Comparison of ENCODE assay signal across 16 cellular contexts in the genomic region with DNA sequence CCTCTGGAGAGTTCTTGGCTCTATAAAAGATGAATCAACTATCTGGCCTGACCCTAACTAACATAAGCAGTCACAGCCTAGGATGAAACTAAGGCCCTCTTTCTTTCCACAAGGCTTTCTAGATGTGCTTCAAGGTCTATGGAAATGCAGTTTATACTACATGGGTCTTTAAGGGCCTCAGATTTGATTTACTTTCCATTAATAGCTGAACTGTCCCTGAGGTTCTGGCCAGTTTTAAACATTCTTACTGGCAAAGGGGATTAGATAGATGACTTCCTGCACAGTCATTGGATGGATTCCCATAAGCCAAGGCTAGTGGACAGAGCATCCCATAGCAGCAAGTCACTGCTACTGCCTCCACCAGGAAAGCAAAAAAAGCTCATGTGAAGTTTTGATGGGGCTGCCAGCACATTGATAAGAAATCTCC. TPM values are rescaled to one million over a fixed set of nuclear protein-coding genes. Genes with fewer than 3 reads are reported as not detected.
DNase-seq lines count a peak whose midpoint lies in the region; ATAC-seq and TF ChIP-seq lines count a peak whose summit lies in the region.
"Had no signal": no experiment of that assay in that cellular context is flagged by ENCODE, and none has a peak within 500 bp of the region (broad histone marks: within the 10 kb centered on the region; RNA-seq: fewer than 3 reads in every experiment).

No MANE protein-coding gene starts in this region.

- H3K27ac ChIP-seq in spleen: peak overlapping the region in 7 of 8 donors; percentile 30 to 80 (median 71)
- H3K27ac ChIP-seq in OCI-LY7 (ENCODE audit: low read depth, low read length, poor library complexity, severe bottlenecking): no peak overlapping the region

- peaks cover 3% of the 10 kb centered on the region for H3K9me3 Mint-ChIP-seq in natural killer cell treated with Interleukin-12 subunit alpha and Interleukin-12 subunit beta and Interleukin-15 and Interleukin-18, amount 100 ng/mL, for 72 hours

- H3K27ac Mint-ChIP-seq in natural killer cell treated with Interleukin-12 subunit alpha and Interleukin-12 subunit beta and Interleukin-15 and Interleukin-18, amount 100 ng/mL, for 72 hours: peak overlapping the region in 1 of 2 donors; percentile 86
- H3K27ac Mint-ChIP-seq: T-helper 17 cell had no signal

- peak; percentile 4 for ATAC-seq in left ventricle myocardium superior
- ATAC-seq in natural killer cell treated with Interleukin-12 subunit alpha and Interleukin-12 subunit beta and Interleukin-15 and Interleukin-18, amount 100 ng/mL, for 72 hours: no peak
- ATAC-seq: T-helper 17 cell had no signal

- no peaks in the 10 kb centered on the region for H3K27me3 ChIP-seq in spleen (replicated peaks in 1 of 7)

- no peaks in the 10 kb centered on the region for H3K36me3 Mint-ChIP-seq in natural killer cell treated with Interleukin-12 subunit alpha and Interleukin-12 subunit beta and Interleukin-15 and Interleukin-18, amount 100 ng/mL, for 72 hours

- intact Hi-C loops in left ventricle myocardium superior (cut with micrococcal nuclease) (no loop called here), spleen (cut with DNase I; ENCODE audit: low total_unique reads) (no loop called here), OCI-LY7 (cut with micrococcal nuclease; ENCODE audit: unreplicated experiment) (no loop called here)

- DNase-seq in EH (ENCODE audit: low read depth) (peak; percentile 87), SW480 (ENCODE audit: low spot score) (peak; percentile 39), left ventricle myocardium superior (no peak), spleen (no peak), OCI-LY7 (ENCODE audit: low spot score) (no peak), GM13976 (ENCODE audit: low spot score) (no peak)
- no peak for DNase-seq in natural killer cell treated with Interleukin-12 subunit alpha and Interleukin-12 subunit beta and Interleukin-15 and Interleukin-18, amount 100 ng/mL, for 72 hours (ENCODE audit: low spot score)
- no peak for DNase-seq in activated CD4-positive, CD25-positive, alpha-beta regulatory T cell (lab: John Stamatoyannopoulos, UW)
- DNase-seq: activated CD8-positive, alpha-beta memory T cell treated with anti-CD3 and anti-CD28 coated beads, Interleukin-2, amount 50 U/mL, for 4 hours; caudate nucleus; DMS 273 treated with DMSO at 0.1 percent for 48 hours; midbrain; NCI-H1694; NK-92 treated with Interleukin-12 subunit alpha and Interleukin-12 subunit beta, amount 100 ng/mL, for 24 hours; stimulated activated naive CD4-positive, alpha-beta T cell; T-helper 17 cell had no signal

- H3K4me3 Mint-ChIP-seq in natural killer cell treated with Interleukin-12 subunit alpha and Interleukin-12 subunit beta and Interleukin-15 and Interleukin-18, amount 100 ng/mL, for 72 hours: no peak overlapping the region
- H3K4me3 Mint-ChIP-seq: T-helper 17 cell had no signal

- H3K4me3 ChIP-seq in spleen (no peak overlapping the region), OCI-LY7 (ENCODE audit: low read depth, low read length, poor library complexity, severe bottlenecking) (no peak overlapping the region)

- H4K20me1 ChIP-seq in OCI-LY7 (ENCODE audit: insufficient read depth, low read length): no peaks in the 10 kb centered on the region

- no peak for TF ChIP-seq POLR2A in spleen (IDR thresholded peaks at IDR 0.05)

- TF ChIP-seq CTCF in spleen (IDR thresholded peaks at IDR 0.05 in 8 of 11, conservative IDR thresholded peaks at IDR 0.05 in 3 of 11) (no peak), OCI-LY7 (conservative IDR thresholded peaks at IDR 0.05; ENCODE audit: low read length) (no peak), GM13976 (IDR thresholded peaks at IDR 0.05; ENCODE audit: borderline replicate concordance, control extremely low read depth, extremely low read depth, insufficient read depth, missing control alignments) (no peak)

- no peak overlapping the region for H2AFZ ChIP-seq in OCI-LY7 (ENCODE audit: low read length)

- H3K9me3 ChIP-seq in spleen (no peaks in the 10 kb centered on the region), OCI-LY7 (ENCODE audit: low read length) (no peaks in the 10 kb centered on the region)

- peaks cover 22 to 34% of the 10 kb centered on the region in 2 donors for H3K4me1 Mint-ChIP-seq in natural killer cell treated with Interleukin-12 subunit alpha and Interleukin-12 subunit beta and Interleukin-15 and Interleukin-18, amount 100 ng/mL, for 72 hours (ENCODE audit: low read depth in 2 of 2)

- no peaks in the 10 kb centered on the region for H3K27me3 Mint-ChIP-seq in natural killer cell treated with Interleukin-12 subunit alpha and Interleukin-12 subunit beta and Interleukin-15 and Interleukin-18, amount 100 ng/mL, for 72 hours

- CTCF ChIA-PET in OCI-LY7 (lab: Charles Lee; ENCODE audit: unreplicated experiment): interaction anchor here (0.6 kb wide), 1 partner anchor 169 kb away, joined by 3 read pairs; no protein-coding TSS in a partner anchor

- no peak overlapping the region for H3K4me2 ChIP-seq in OCI-LY7 (ENCODE audit: low read length)

- in situ Hi-C loops in GM13976 (cut with MboI; ENCODE audit: low sequenced_read_pairs, unreplicated experiment): no loop called here

- H3K36me3 ChIP-seq in spleen: no peaks in the 10 kb centered on the region
- no peaks in the 10 kb centered on the region for H3K36me3 ChIP-seq in OCI-LY7 (ENCODE audit: insufficient read depth, low read length)

- no peaks in the 10 kb centered on the region for H3K79me2 ChIP-seq in OCI-LY7 (ENCODE audit: insufficient read depth, low read depth, low read length)

- H3K4me1 ChIP-seq in spleen (peaks cover 8 to 48% (median 26%) of the 10 kb centered on the region in 6 donors), OCI-LY7 (ENCODE audit: insufficient read depth, low read length, poor library complexity, severe bottlenecking) (no peaks in the 10 kb centered on the region)

- POLR2A ChIA-PET in OCI-LY7 (lab: Charles Lee): interaction anchor here (0.6 kb wide), 1 partner anchor 29 kb away, joined by 9 read pairs; no protein-coding TSS in a partner anchor

- no TSS peak for BruUV-seq in OCI-LY7 (replicated peaks; lab: Mats Ljungman, UMichigan)

- H3K9me2 ChIP-seq in OCI-LY7 (ENCODE audit: insufficient read depth, low read length): no peaks in the 10 kb centered on the region

RNA-seq across cellular contexts. Expression of a gene that starts 38.1 kb away (rescaled TPM):
- total RNA-seq in left ventricle myocardium superior (33.9 TPM), spleen (10 to 100 TPM; 11.8 to 23.3 (median 17.7) TPM), OCI-LY7 (2022) (18.0 and 19.6 TPM in 2 replicates)
- polyA plus RNA-seq in spleen: 1 to 10 TPM; 1.9 to 3.2 (median 2.3) TPM
- 10 to 100 TPM; 25.5 to 33.1 TPM for total RNA-seq in natural killer cell treated with Interleukin-12 subunit alpha and Interleukin-12 subunit beta and Interleukin-15 and Interleukin-18, amount 100 ng/mL, for 72 hours
- 9.2 and 11.5 TPM in 2 replicates for total RNA-seq in OCI-LY7 (2014; rRNA removed; shearing (Covaris generic))

Comparison
In these comparisons a context has a peak if more than half of its experiments do, and no peak if none do; other contexts are left out.
1. DNase-seq: peak in EH (single experiment) and SW480 (single experiment); none in left ventricle myocardium superior (single experiment), spleen (single experiment), natural killer cell treated with Interleukin-12 subunit alpha and Interleukin-12 subunit beta and Interleukin-15 and Interleukin-18, amount 100 ng/mL, for 72 hours (single experiment), OCI-LY7 (single experiment), GM13976 (single experiment) and activated CD4-positive, CD25-positive, alpha-beta regulatory T cell (0 of 4).